2 cellular contexts compared by ENCODE assay signal in the genomic region with DNA sequence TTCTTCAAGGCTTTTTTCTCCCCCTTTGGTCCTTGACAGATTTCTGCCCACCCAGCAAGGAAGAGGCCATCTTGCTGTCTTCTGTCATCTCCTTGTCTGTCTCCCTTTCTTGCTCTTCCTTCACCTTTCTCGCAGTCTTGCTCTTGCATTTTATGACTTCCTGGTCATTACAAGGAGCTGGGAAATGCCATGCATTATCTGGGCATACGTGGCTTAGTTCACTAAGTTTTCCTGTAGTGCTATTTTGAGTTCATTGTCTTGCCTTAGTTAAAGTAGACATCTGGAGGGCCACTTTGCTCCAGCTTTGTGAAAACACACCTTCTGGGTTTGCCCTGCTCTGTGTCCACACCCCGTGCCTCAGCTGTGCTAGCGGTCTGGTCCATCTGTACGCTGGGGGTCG.
TF ChIP-seq lines count a peak whose summit lies in the region.

No MANE protein-coding gene starts in this region.

TF ChIP-seq in HEK293, 187 proteins besides CTCF, POLR2A, EP300 and RAD21:
- TF ChIP-seq, protein P1, sequence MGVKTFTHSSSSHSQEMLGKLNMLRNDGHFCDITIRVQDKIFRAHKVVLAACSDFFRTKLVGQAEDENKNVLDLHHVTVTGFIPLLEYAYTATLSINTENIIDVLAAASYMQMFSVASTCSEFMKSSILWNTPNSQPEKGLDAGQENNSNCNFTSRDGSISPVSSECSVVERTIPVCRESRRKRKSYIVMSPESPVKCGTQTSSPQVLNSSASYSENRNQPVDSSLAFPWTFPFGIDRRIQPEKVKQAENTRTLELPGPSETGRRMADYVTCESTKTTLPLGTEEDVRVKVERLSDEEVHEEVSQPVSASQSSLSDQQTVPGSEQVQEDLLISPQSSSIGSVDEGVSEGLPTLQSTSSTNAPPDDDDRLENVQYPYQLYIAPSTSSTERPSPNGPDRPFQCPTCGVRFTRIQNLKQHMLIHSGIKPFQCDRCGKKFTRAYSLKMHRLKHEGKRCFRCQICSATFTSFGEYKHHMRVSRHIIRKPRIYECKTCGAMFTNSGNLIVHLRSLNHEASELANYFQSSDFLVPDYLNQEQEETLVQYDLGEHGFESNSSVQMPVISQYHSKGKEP (tag by site-specific recombination; IDR thresholded peaks at IDR 0.05): no peak
- TF ChIP-seq ZNF501 (tag by site-specific recombination; IDR thresholded peaks at IDR 0.05) (no peak), SCRT2 (tag by site-specific recombination; IDR thresholded peaks at IDR 0.05) (peak; percentile 32; the same call in 1 of the 2 replicates), KLF1 (tag by site-specific recombination; IDR thresholded peaks at IDR 0.05) (no peak)
TF ChIP-seq in HEK293: peak in this region for 1.

TF ChIP-seq in endothelial cell of umbilical vein, 7 proteins besides CTCF, POLR2A, EP300 and RAD21:
- no peak for TF ChIP-seq EZH2 (IDR thresholded peaks at IDR 0.05; ENCODE audit: borderline replicate concordance, low read depth, low read length, severe bottlenecking)
- no peak for TF ChIP-seq FOS (IDR thresholded peaks at IDR 0.05; ENCODE audit: borderline replicate concordance, insufficient read depth, low read length)
- TF ChIP-seq, protein P2, sequence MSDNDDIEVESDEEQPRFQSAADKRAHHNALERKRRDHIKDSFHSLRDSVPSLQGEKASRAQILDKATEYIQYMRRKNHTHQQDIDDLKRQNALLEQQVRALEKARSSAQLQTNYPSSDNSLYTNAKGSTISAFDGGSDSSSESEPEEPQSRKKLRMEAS (IDR thresholded peaks at IDR 0.05; ENCODE audit: insufficient read depth, insufficient read length): no peak
- TF ChIP-seq GATA2 (IDR thresholded peaks at IDR 0.05; ENCODE audit: insufficient read depth, insufficient read length, low read depth, low read length): no peak
- TF ChIP-seq JUN (IDR thresholded peaks at IDR 0.05; ENCODE audit: borderline replicate concordance, insufficient read depth, insufficient read length, low read depth): no peak
- TF ChIP-seq MYC (IDR thresholded peaks at IDR 0.05; ENCODE audit: low read depth, low read length): no peak
- TF ChIP-seq POLR2AphosphoS5 (IDR thresholded peaks at IDR 0.05; ENCODE audit: insufficient read depth, low read depth, low read length): no peak
